ENCODE assay signal across 35 cellular contexts in genomic region chr2:79180092-79180491, GRCh38. TPM values are rescaled to one million over a fixed set of nuclear protein-coding genes. Genes with fewer than 3 reads are reported as not detected.
"Had no signal": no experiment of that assay in that cellular context is flagged by ENCODE, and none has a peak within 500 bp of the region (broad histone marks: within the 10 kb centered on the region; RNA-seq: fewer than 3 reads in every experiment).

No MANE protein-coding gene starts in this region.

- H3K4me1 Mint-ChIP-seq: activated naive CD4-positive, alpha-beta T cell treated with anti-CD3 and anti-CD28 coated beads, Interleukin-2, amount 10 ng/mL, durations not matched to agents 7 days and 5 days; activated naive CD8-positive, alpha-beta T cell treated with anti-CD3 and anti-CD28 coated beads, Interleukin-2, amount 10 ng/mL, durations not matched to agents 7 days and 5 days; stimulated activated naive B cell treated with anti-CD40 and anti-IgM and Interleukin-4, amounts not matched to agents 10 μg/mL and 1 μg/mL and 100 μg/mL, for 72 hours had no signal

- H3K9me3 ChIP-seq: lower lobe of right lung, neutrophil, thyroid gland had no signal

- H3K27ac ChIP-seq: esophagus muscularis mucosa, foreskin keratinocyte, heart right ventricle, left lung, lower lobe of right lung, neutrophil, psoas muscle, sigmoid colon, stomach, thyroid gland, upper lobe of right lung, VCaP had no signal

- H3K36me3 Mint-ChIP-seq: activated naive CD4-positive, alpha-beta T cell treated with anti-CD3 and anti-CD28 coated beads, Interleukin-2, amount 10 ng/mL, durations not matched to agents 7 days and 5 days; activated naive CD8-positive, alpha-beta T cell treated with anti-CD3 and anti-CD28 coated beads, Interleukin-2, amount 10 ng/mL, durations not matched to agents 7 days and 5 days; stimulated activated naive B cell treated with anti-CD40 and anti-IgM and Interleukin-4, amounts not matched to agents 10 μg/mL and 1 μg/mL and 100 μg/mL, for 72 hours had no signal

- FAIRE-seq: astrocyte, islet of Langerhans, small intestine, TTC549 had no signal

- ATAC-seq: activated CD4-positive, CD25-positive, alpha-beta regulatory T cell treated with anti-CD3 and anti-CD28 coated beads, Interleukin-2, amount 50 U/mL, for 24 hours; foreskin keratinocyte; heart right ventricle; left lung; lower lobe of right lung; natural killer cell treated with Interleukin-12 subunit alpha and Interleukin-12 subunit beta and Interleukin-15 and Interleukin-18, amount 100 ng/mL, for 72 hours; psoas muscle; stimulated activated naive B cell treated with anti-CD40 and anti-IgM and Interleukin-4, amounts not matched to agents 10 μg/mL and 1 μg/mL and 100 μg/mL, for 72 hours; upper lobe of right lung had no signal

- H3K27me3 ChIP-seq: esophagus muscularis mucosa, foreskin keratinocyte, heart right ventricle, left lung, neutrophil, sigmoid colon, stomach, thyroid gland, upper lobe of right lung had no signal

- H3K27me3 Mint-ChIP-seq: activated naive CD4-positive, alpha-beta T cell treated with anti-CD3 and anti-CD28 coated beads, Interleukin-2, amount 10 ng/mL, durations not matched to agents 7 days and 5 days; activated naive CD8-positive, alpha-beta T cell treated with anti-CD3 and anti-CD28 coated beads, Interleukin-2, amount 10 ng/mL, durations not matched to agents 7 days and 5 days; natural killer cell treated with Interleukin-12 subunit alpha and Interleukin-12 subunit beta and Interleukin-15 and Interleukin-18, amount 100 ng/mL, for 72 hours; stimulated activated naive B cell treated with anti-CD40 and anti-IgM and Interleukin-4, amounts not matched to agents 10 μg/mL and 1 μg/mL and 100 μg/mL, for 72 hours had no signal

- H3K4me3 Mint-ChIP-seq: activated naive CD4-positive, alpha-beta T cell treated with anti-CD3 and anti-CD28 coated beads, Interleukin-2, amount 10 ng/mL, durations not matched to agents 7 days and 5 days; activated naive CD8-positive, alpha-beta T cell treated with anti-CD3 and anti-CD28 coated beads, Interleukin-2, amount 10 ng/mL, durations not matched to agents 7 days and 5 days; natural killer cell treated with Interleukin-12 subunit alpha and Interleukin-12 subunit beta and Interleukin-15 and Interleukin-18, amount 100 ng/mL, for 72 hours; stimulated activated naive B cell treated with anti-CD40 and anti-IgM and Interleukin-4, amounts not matched to agents 10 μg/mL and 1 μg/mL and 100 μg/mL, for 72 hours; T-helper 1 cell treated with Interleukin-12 subunit alpha and Interleukin-12 subunit beta and Interleukin-4 antibody, amounts not matched to agents 30 μg/mL and 1 μg/mL, for 36 hours had no signal

- H3K4me1 ChIP-seq: esophagus muscularis mucosa, foreskin keratinocyte, heart right ventricle, left lung, lower lobe of right lung, psoas muscle, sigmoid colon, stomach, thyroid gland, upper lobe of right lung had no signal

- H3K27ac Mint-ChIP-seq: activated naive CD4-positive, alpha-beta T cell treated with anti-CD3 and anti-CD28 coated beads, Interleukin-2, amount 10 ng/mL, durations not matched to agents 7 days and 5 days; activated naive CD8-positive, alpha-beta T cell treated with anti-CD3 and anti-CD28 coated beads, Interleukin-2, amount 10 ng/mL, durations not matched to agents 7 days and 5 days; natural killer cell treated with Interleukin-12 subunit alpha and Interleukin-12 subunit beta and Interleukin-15 and Interleukin-18, amount 100 ng/mL, for 72 hours; stimulated activated naive B cell treated with anti-CD40 and anti-IgM and Interleukin-4, amounts not matched to agents 10 μg/mL and 1 μg/mL and 100 μg/mL, for 72 hours; T-helper 1 cell treated with Interleukin-12 subunit alpha and Interleukin-12 subunit beta and Interleukin-4 antibody, amounts not matched to agents 30 μg/mL and 1 μg/mL, for 36 hours had no signal

- H3K4me3 ChIP-seq: esophagus muscularis mucosa, heart right ventricle, left lung, lower lobe of right lung, psoas muscle, sigmoid colon, stomach, thyroid gland, upper lobe of right lung had no signal

- H3K36me3 ChIP-seq: esophagus muscularis mucosa, heart right ventricle, left lung, lower lobe of right lung, neutrophil, sigmoid colon, stomach, thyroid gland, upper lobe of right lung had no signal

- DNase-seq: activated CD4-positive, alpha-beta T cell treated with anti-CD3 and anti-CD28 coated beads for 48 hours; activated CD4-positive, alpha-beta T cell treated with anti-CD3 and anti-CD28 coated beads, Interleukin-2, amount 50 U/mL, for 48 hours; activated CD8-positive, alpha-beta memory T cell treated with anti-CD3 and anti-CD28 coated beads for 24 hours; activated effector memory CD4-positive, alpha-beta T cell treated with Interleukin-2 at 50 U/mL for 16 hours; activated naive CD4-positive, alpha-beta T cell treated with anti-CD3 and anti-CD28 coated beads, Interleukin-2, amount 10 ng/mL, durations not matched to agents 7 days and 5 days; activated naive CD8-positive, alpha-beta T cell treated with anti-CD3 and anti-CD28 coated beads, Interleukin-2, amount 10 ng/mL, durations not matched to agents 7 days and 5 days; amniotic stem cell; central memory CD4-positive, alpha-beta T cell; foreskin keratinocyte; heart right ventricle; left lung; lower lobe of right lung; mesenchymal stem cell; psoas muscle; sigmoid colon; small intestine; stimulated activated CD4-positive, alpha-beta T cell treated with anti-CD3 and anti-CD28 coated beads, Interleukin-2, amount 100 ng/mL, for 24 hours; stimulated activated naive B cell treated with anti-CD40 and anti-IgM and Interleukin-4, amounts not matched to agents 10 μg/mL and 1 μg/mL and 100 μg/mL, for 72 hours; stomach; T-helper 9 cell; thyroid gland; upper lobe of right lung had no signal

RNA-seq across cellular contexts. Expression of gene REG3A, which starts 20.5 kb away (rescaled TPM):
- total RNA-seq: activated naive CD8-positive, alpha-beta T cell treated with anti-CD3 and anti-CD28 coated beads, Interleukin-2, amount 10 ng/mL, durations not matched to agents 7 days and 5 days; astrocyte; esophagus muscularis mucosa; foreskin keratinocyte; glomerular endothelial cell; heart right ventricle; left lung; lower lobe of right lung; mononuclear cell; myocyte; natural killer cell treated with Interleukin-12 subunit alpha and Interleukin-12 subunit beta and Interleukin-15 and Interleukin-18, amount 100 ng/mL, for 72 hours; osteocyte; psoas muscle; sigmoid colon; thyroid gland; upper lobe of right lung had no signal
- polyA plus RNA-seq: foreskin keratinocyte, heart right ventricle had no signal

RNA-seq across cellular contexts. Expression of gene REG1A, which starts 59.8 kb away (rescaled TPM):
- total RNA-seq: activated naive CD8-positive, alpha-beta T cell treated with anti-CD3 and anti-CD28 coated beads, Interleukin-2, amount 10 ng/mL, durations not matched to agents 7 days and 5 days; astrocyte; foreskin keratinocyte; glomerular endothelial cell; left lung; lower lobe of right lung; myocyte; natural killer cell treated with Interleukin-12 subunit alpha and Interleukin-12 subunit beta and Interleukin-15 and Interleukin-18, amount 100 ng/mL, for 72 hours; osteocyte; sigmoid colon; thyroid gland; upper lobe of right lung had no signal
- polyA plus RNA-seq: foreskin keratinocyte had no signal
